26 cellular contexts compared by ENCODE assay signal in the genomic region with DNA sequence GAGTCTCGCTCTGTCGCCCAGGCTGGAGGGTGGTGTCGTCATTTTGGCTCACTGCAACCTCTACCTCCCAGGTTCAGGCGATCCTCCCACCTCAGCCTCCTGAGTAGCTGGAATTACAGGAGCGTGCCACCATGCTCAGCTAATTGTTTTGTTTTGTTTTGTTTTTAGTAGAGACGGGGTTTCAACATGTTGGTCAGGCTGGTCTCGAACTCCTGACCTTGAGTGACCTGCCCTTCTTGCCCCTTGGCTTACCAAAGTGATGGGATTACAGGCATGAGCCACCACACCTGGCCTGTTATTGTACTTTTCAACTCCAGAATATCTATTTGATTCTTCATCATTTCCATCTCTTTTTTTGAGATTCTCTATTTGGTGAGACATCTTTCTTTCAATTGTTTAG. TPM values are rescaled to one million over a fixed set of nuclear protein-coding genes. Genes with fewer than 3 reads are reported as not detected.
DNase-seq lines count a peak whose midpoint lies in the region; ATAC-seq, FAIRE-seq and TF ChIP-seq lines count a peak whose summit lies in the region.
"Had no signal": no experiment of that assay in that cellular context is flagged by ENCODE, and none has a peak within 500 bp of the region (broad histone marks: within the 10 kb centered on the region; RNA-seq: fewer than 3 reads in every experiment).

No MANE protein-coding gene starts in this region.

- TF ChIP-seq CTCF in kidney (IDR thresholded peaks at IDR 0.05; ENCODE audit: borderline replicate concordance, extremely low read depth, insufficient read depth) (no peak), upper lobe of right lung (IDR thresholded peaks at IDR 0.05) (no peak)

- intact Hi-C loops in dendritic cell treated with granulocyte-macrophage colony-stimulating factor and Interleukin-4, amounts not matched to agents 40 ng/mL and 50 ng/mL, for 4 days (cut with micrococcal nuclease), result no loop called here
- intact Hi-C loops in kidney (cut with DNase I), result no loop called here
- intact Hi-C loops in upper lobe of right lung (cut with DNase I), result no loop called here

- peaks cover 12% of the 10 kb centered on the region for H3K9me3 Mint-ChIP-seq in dendritic cell treated with granulocyte-macrophage colony-stimulating factor and Interleukin-4, amounts not matched to agents 40 ng/mL and 50 ng/mL, for 4 days
- H3K9me3 Mint-ChIP-seq: CD4-positive, alpha-beta memory T cell; CD4-positive, CD25-positive, alpha-beta regulatory T cell; CD8-positive, alpha-beta memory T cell had no signal

- no peak for ATAC-seq in upper lobe of right lung
- ATAC-seq: GM12878 had no signal

- in situ Hi-C loops in ACHN (cut with HindIII; ENCODE audit: low pct_ligation_motif_present, low pct_unique_long_range_greater_than_20kb, low sequenced_read_pairs), result no loop called here

- H3K36me3 Mint-ChIP-seq in dendritic cell treated with granulocyte-macrophage colony-stimulating factor and Interleukin-4, amounts not matched to agents 40 ng/mL and 50 ng/mL, for 4 days (ENCODE audit: low read depth), result no peaks in the 10 kb centered on the region
- H3K36me3 Mint-ChIP-seq: CD4-positive, alpha-beta memory T cell; CD4-positive, CD25-positive, alpha-beta regulatory T cell had no signal

- H3K9ac ChIP-seq in kidney (ENCODE audit: low read length in 2 of 2), result no peak overlapping the region
- H3K9ac ChIP-seq: BLaER1 had no signal

- H3K4me1 ChIP-seq in kidney (ENCODE audit: control insufficient read depth in 1 of 2, insufficient read depth in 1 of 2, low read depth in 1 of 2, low read length in 2 of 2), result no peaks in the 10 kb centered on the region
- no peaks in the 10 kb centered on the region for H3K4me1 ChIP-seq in upper lobe of right lung
- H3K4me1 ChIP-seq: BE2C, BLaER1 had no signal

- DNase-seq in kidney (peak; percentile 8), upper lobe of right lung (peak; percentile 10), ACHN (no peak)
- DNase-seq in activated CD4-positive, alpha-beta T cell treated with anti-CD3 and anti-CD28 coated beads for 48 hours, result no peak
- DNase-seq: 8988T; AML-193; BE2C; C1 segment of cervical spinal cord; CD4-positive, alpha-beta memory T cell; CD4-positive, CD25-positive, alpha-beta regulatory T cell; CD8-positive, alpha-beta memory T cell; COR-L47; DMS 273 treated with DMSO at 0.1 percent for 48 hours; DMS153; DMS53; DMS79; DND-41; EL; GDM1 had no signal

- H3K9me3 ChIP-seq in kidney (ENCODE audit: control insufficient read depth in 1 of 2, low read length in 2 of 2), result no peaks in the 10 kb centered on the region
- no peaks in the 10 kb centered on the region for H3K9me3 ChIP-seq in upper lobe of right lung
- H3K9me3 ChIP-seq: BE2C, BLaER1 had no signal

- H3K27ac Mint-ChIP-seq in dendritic cell treated with granulocyte-macrophage colony-stimulating factor and Interleukin-4, amounts not matched to agents 40 ng/mL and 50 ng/mL, for 4 days, result peak overlapping the region; percentile 27
- H3K27ac Mint-ChIP-seq: CD14-positive monocyte; CD4-positive, alpha-beta memory T cell; CD4-positive, CD25-positive, alpha-beta regulatory T cell; CD8-positive, alpha-beta memory T cell had no signal

- H3K36me3 ChIP-seq in kidney (ENCODE audit: control insufficient read depth in 1 of 2, insufficient read depth in 2 of 2, low read length in 2 of 2), result no peaks in the 10 kb centered on the region
- H3K36me3 ChIP-seq in upper lobe of right lung, result no peaks in the 10 kb centered on the region
- H3K36me3 ChIP-seq: BE2C, BLaER1 had no signal

- H3K27me3 Mint-ChIP-seq in dendritic cell treated with granulocyte-macrophage colony-stimulating factor and Interleukin-4, amounts not matched to agents 40 ng/mL and 50 ng/mL, for 4 days, result peaks cover 1% of the 10 kb centered on the region

- H3K4me3 ChIP-seq in kidney (ENCODE audit: low read length in 2 of 2) (no peak overlapping the region), upper lobe of right lung (no peak overlapping the region)
- H3K4me3 ChIP-seq: BLaER1, GM12878 had no signal

- no peak overlapping the region for H3K27ac ChIP-seq in kidney (ENCODE audit: low read depth in 2 of 2, low read length in 2 of 2)
- H3K27ac ChIP-seq in upper lobe of right lung, result no peak overlapping the region
- H3K27ac ChIP-seq: BLaER1 had no signal

- H3K4me1 Mint-ChIP-seq in dendritic cell treated with granulocyte-macrophage colony-stimulating factor and Interleukin-4, amounts not matched to agents 40 ng/mL and 50 ng/mL, for 4 days (ENCODE audit: low read depth), result peaks cover 11% of the 10 kb centered on the region
- H3K4me1 Mint-ChIP-seq: CD4-positive, alpha-beta memory T cell; CD4-positive, CD25-positive, alpha-beta regulatory T cell; CD8-positive, alpha-beta memory T cell had no signal

- FAIRE-seq in kidney (lab: Jason Lieb, UNC), result no peak
- FAIRE-seq: A204.1, GM12878, GM12892, GM18507 had no signal

- H3K4me3 Mint-ChIP-seq in dendritic cell treated with granulocyte-macrophage colony-stimulating factor and Interleukin-4, amounts not matched to agents 40 ng/mL and 50 ng/mL, for 4 days, result no peak overlapping the region
- H3K4me3 Mint-ChIP-seq: CD14-positive monocyte; CD4-positive, alpha-beta memory T cell; CD4-positive, CD25-positive, alpha-beta regulatory T cell; CD8-positive, alpha-beta memory T cell had no signal

- no peaks in the 10 kb centered on the region for H3K27me3 ChIP-seq in upper lobe of right lung
- H3K27me3 ChIP-seq: BE2C, BLaER1 had no signal

RNA-seq across cellular contexts. Expression of gene ADORA2B, which starts 9.0 kb away (rescaled TPM):
- total RNA-seq in kidney, result 0.60 TPM
- polyA plus RNA-seq in kidney (ENCODE audit: insufficient read depth, low read depth, low replicate concordance), result not detected
- 7.1 TPM for total RNA-seq in upper lobe of right lung
- total RNA-seq: CD4-positive, CD25-positive, alpha-beta regulatory T cell had no signal

Comparison
In these comparisons a context has a peak if more than half of its experiments do, and no peak if none do; other contexts are left out.
1. DNase-seq: peak in kidney (single experiment) and upper lobe of right lung (single experiment); none in activated CD4-positive, alpha-beta T cell treated with anti-CD3 and anti-CD28 coated beads for 48 hours (single experiment) and ACHN (single experiment).